Comparison of ENCODE assay signal across 17 cellular contexts in the genomic region with DNA sequence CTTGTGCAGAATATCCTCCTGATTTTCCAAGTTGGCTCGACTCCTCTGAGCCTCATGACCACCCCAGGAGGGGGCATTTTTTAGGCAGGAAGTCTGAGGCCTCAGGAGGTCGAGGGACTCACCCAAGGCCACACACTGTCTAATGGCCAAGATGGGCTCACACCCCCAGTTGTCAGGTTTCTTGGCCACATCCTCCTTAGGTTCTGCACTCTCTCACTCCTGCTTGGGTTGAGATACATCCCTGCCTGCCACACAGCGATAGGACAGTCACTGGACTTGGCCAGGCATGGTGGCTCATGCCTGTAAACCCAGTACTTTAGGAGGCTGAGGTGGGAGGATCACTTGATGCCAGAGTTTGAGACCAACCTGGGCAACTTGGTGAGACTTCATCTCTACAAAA. TPM values are rescaled to one million over a fixed set of nuclear protein-coding genes. Genes with fewer than 3 reads are reported as not detected.
DNase-seq lines count a peak whose midpoint lies in the region; ATAC-seq lines count a peak whose summit lies in the region.
"Had no signal": no experiment of that assay in that cellular context is flagged by ENCODE, and none has a peak within 500 bp of the region (broad histone marks: within the 10 kb centered on the region; RNA-seq: fewer than 3 reads in every experiment).

No MANE protein-coding gene starts in this region.

- H3K4me1 Mint-ChIP-seq in activated CD4-positive, alpha-beta memory T cell treated with anti-CD3 and anti-CD28 coated beads, Interleukin-2, amount 10 ng/mL, durations not matched to agents 7 days and 5 days = peaks cover 55% of the 10 kb centered on the region
- H3K4me1 Mint-ChIP-seq in activated CD4-positive, alpha-beta memory T cell treated with anti-CD3 and anti-CD28 coated beads for 36 hours (ENCODE audit: low read depth) = peaks cover 30% of the 10 kb centered on the region
- peaks cover 40 to 52% (median 51%) of the 10 kb centered on the region in 3 donors for H3K4me1 Mint-ChIP-seq in T-cell
- H3K4me1 Mint-ChIP-seq in activated naive CD8-positive, alpha-beta T cell treated with anti-CD3 and anti-CD28 coated beads for 36 hours = peaks cover 57% of the 10 kb centered on the region

- no peaks in the 10 kb centered on the region for H3K27me3 Mint-ChIP-seq in activated CD4-positive, alpha-beta memory T cell treated with anti-CD3 and anti-CD28 coated beads, Interleukin-2, amount 10 ng/mL, durations not matched to agents 7 days and 5 days
- no peaks in the 10 kb centered on the region for H3K27me3 Mint-ChIP-seq in activated CD4-positive, alpha-beta memory T cell treated with anti-CD3 and anti-CD28 coated beads for 36 hours
- H3K27me3 Mint-ChIP-seq in T-cell = no peaks in the 10 kb centered on the region
- no peaks in the 10 kb centered on the region for H3K27me3 Mint-ChIP-seq in activated naive CD8-positive, alpha-beta T cell treated with anti-CD3 and anti-CD28 coated beads for 36 hours

- no peaks in the 10 kb centered on the region for H3K9me3 Mint-ChIP-seq in activated CD4-positive, alpha-beta memory T cell treated with anti-CD3 and anti-CD28 coated beads, Interleukin-2, amount 10 ng/mL, durations not matched to agents 7 days and 5 days
- no peaks in the 10 kb centered on the region for H3K9me3 Mint-ChIP-seq in activated CD4-positive, alpha-beta memory T cell treated with anti-CD3 and anti-CD28 coated beads for 36 hours
- H3K9me3 Mint-ChIP-seq in T-cell = no peaks in the 10 kb centered on the region
- peaks cover 1% of the 10 kb centered on the region for H3K9me3 Mint-ChIP-seq in activated naive CD8-positive, alpha-beta T cell treated with anti-CD3 and anti-CD28 coated beads for 36 hours
- H3K9me3 Mint-ChIP-seq: CD8-positive, alpha-beta memory T cell had no signal

- ATAC-seq in T-cell (replicated peaks in 1 of 4) = no peak
- ATAC-seq in GM19463 (IDR thresholded peaks at IDR 0.05; ENCODE audit: unreplicated experiment) = no peak
- ATAC-seq: A549 had no signal

- H3K4me3 Mint-ChIP-seq in activated CD4-positive, alpha-beta memory T cell treated with anti-CD3 and anti-CD28 coated beads, Interleukin-2, amount 10 ng/mL, durations not matched to agents 7 days and 5 days = no peak overlapping the region
- no peak overlapping the region for H3K4me3 Mint-ChIP-seq in activated CD4-positive, alpha-beta memory T cell treated with anti-CD3 and anti-CD28 coated beads for 36 hours
- peak overlapping the region in 1 of 3 donors; percentile 3 for H3K4me3 Mint-ChIP-seq in T-cell
- no peak overlapping the region for H3K4me3 Mint-ChIP-seq in activated naive CD8-positive, alpha-beta T cell treated with anti-CD3 and anti-CD28 coated beads for 36 hours

- CTCF ChIA-PET in activated CD4-positive, alpha-beta memory T cell treated with anti-CD3 and anti-CD28 coated beads, Interleukin-2, amount 10 ng/mL, durations not matched to agents 7 days and 5 days (lab: Charles Lee) = interaction anchor here (0.7 to 1.6 kb wide), 3 partner anchors 13 to 55 kb away, joined by 4 to 7 read pairs (median 6); no protein-coding TSS in a partner anchor
- CTCF ChIA-PET in activated CD4-positive, alpha-beta memory T cell treated with anti-CD3 and anti-CD28 coated beads for 36 hours (lab: Charles Lee) = interaction anchor here (1.1 kb wide), 1 partner anchor 13 kb away, joined by 4 read pairs; no protein-coding TSS in a partner anchor
- CTCF ChIA-PET in T-cell (lab: Charles Lee) = no interaction called here

- peak overlapping the region; percentile 44 for H3K27ac Mint-ChIP-seq in activated CD4-positive, alpha-beta memory T cell treated with anti-CD3 and anti-CD28 coated beads, Interleukin-2, amount 10 ng/mL, durations not matched to agents 7 days and 5 days
- H3K27ac Mint-ChIP-seq in activated CD4-positive, alpha-beta memory T cell treated with anti-CD3 and anti-CD28 coated beads for 36 hours = no peak overlapping the region
- H3K27ac Mint-ChIP-seq in T-cell = peak overlapping the region; percentile 22 to 69
- peak overlapping the region; percentile 68 for H3K27ac Mint-ChIP-seq in activated naive CD8-positive, alpha-beta T cell treated with anti-CD3 and anti-CD28 coated beads for 36 hours

- POLR2A ChIA-PET in activated CD4-positive, alpha-beta memory T cell treated with anti-CD3 and anti-CD28 coated beads, Interleukin-2, amount 10 ng/mL, durations not matched to agents 7 days and 5 days (lab: Charles Lee) = interaction anchor here (1.3 kb wide), 1 partner anchor 37 kb away, joined by 3 read pairs; no protein-coding TSS in a partner anchor
- POLR2A ChIA-PET in activated CD4-positive, alpha-beta memory T cell treated with anti-CD3 and anti-CD28 coated beads for 36 hours (lab: Charles Lee) = no interaction called here
- POLR2A ChIA-PET in T-cell (lab: Charles Lee) = no interaction called here

- peaks cover 6% of the 10 kb centered on the region for H3K36me3 Mint-ChIP-seq in activated CD4-positive, alpha-beta memory T cell treated with anti-CD3 and anti-CD28 coated beads, Interleukin-2, amount 10 ng/mL, durations not matched to agents 7 days and 5 days (ENCODE audit: low read depth)
- no peaks in the 10 kb centered on the region for H3K36me3 Mint-ChIP-seq in activated CD4-positive, alpha-beta memory T cell treated with anti-CD3 and anti-CD28 coated beads for 36 hours
- no peaks in the 10 kb centered on the region for H3K36me3 Mint-ChIP-seq in T-cell
- peaks cover 41% of the 10 kb centered on the region for H3K36me3 Mint-ChIP-seq in activated naive CD8-positive, alpha-beta T cell treated with anti-CD3 and anti-CD28 coated beads for 36 hours
- H3K36me3 Mint-ChIP-seq: CD8-positive, alpha-beta memory T cell had no signal

- intact Hi-C loops in activated CD4-positive, alpha-beta memory T cell treated with anti-CD3 and anti-CD28 coated beads for 36 hours (cut with micrococcal nuclease) = no loop called here
- intact Hi-C loops in posterior vena cava (cut with DNase I) (no loop called here), posterior cingulate gyrus (cut with DNase I) (no loop called here)

- no peak for DNase-seq in activated CD4-positive, alpha-beta memory T cell treated with anti-CD3 and anti-CD28 coated beads, Interleukin-2, amount 10 ng/mL, durations not matched to agents 7 days and 5 days
- no peak for DNase-seq in activated CD4-positive, alpha-beta memory T cell treated with anti-CD3 and anti-CD28 coated beads for 36 hours
- DNase-seq in T-cell (no peak), posterior vena cava (ENCODE audit: low spot score) (peak; percentile 32), posterior cingulate gyrus (no peak)
- DNase-seq in activated naive CD8-positive, alpha-beta T cell treated with anti-CD3 and anti-CD28 coated beads for 36 hours = no peak
- DNase-seq: CD8-positive, alpha-beta memory T cell; GOT3; NCI-H1105; NCI-H2081; NCI-H2171 treated with DMSO at 0.1 percent for 48 hours; NCI-H446 treated with DMSO at 0.1 percent for 48 hours; OCI-M1; SHP77 had no signal

RNA-seq across cellular contexts. Expression of gene CA6, which starts 4.6 kb away (rescaled TPM):
- under 1 TPM in 1 of 2 experiments, not detected in 1; 0.18 TPM for total RNA-seq in activated CD4-positive, alpha-beta memory T cell treated with anti-CD3 and anti-CD28 coated beads, Interleukin-2, amount 10 ng/mL, durations not matched to agents 7 days and 5 days
- under 1 TPM; 0.17 to 0.26 TPM for total RNA-seq in activated CD4-positive, alpha-beta memory T cell treated with anti-CD3 and anti-CD28 coated beads for 36 hours
- total RNA-seq in T-cell (1 to 10 TPM in 4 of 5 donors, under 1 TPM in 1; 0.95 to 2.8 (median 1.8) TPM), posterior vena cava (not detected)
- 10 to 100 TPM; 12.3 to 13.7 TPM for total RNA-seq in activated naive CD8-positive, alpha-beta T cell treated with anti-CD3 and anti-CD28 coated beads for 36 hours
- total RNA-seq: RPMI7951 had no signal

Comparison
In these comparisons a context has a peak if more than half of its experiments do, and no peak if none do; other contexts are left out.
1. CTCF ChIA-PET loops: an anchor here in activated CD4-positive, alpha-beta memory T cell treated with anti-CD3 and anti-CD28 coated beads, Interleukin-2, amount 10 ng/mL, durations not matched to agents 7 days and 5 days (0.7 to 1.6 kb wide) and activated CD4-positive, alpha-beta memory T cell treated with anti-CD3 and anti-CD28 coated beads for 36 hours (1.1 kb wide); none called in T-cell.